Comparison of ENCODE assay signal across 1 cellular context in the genomic region with DNA sequence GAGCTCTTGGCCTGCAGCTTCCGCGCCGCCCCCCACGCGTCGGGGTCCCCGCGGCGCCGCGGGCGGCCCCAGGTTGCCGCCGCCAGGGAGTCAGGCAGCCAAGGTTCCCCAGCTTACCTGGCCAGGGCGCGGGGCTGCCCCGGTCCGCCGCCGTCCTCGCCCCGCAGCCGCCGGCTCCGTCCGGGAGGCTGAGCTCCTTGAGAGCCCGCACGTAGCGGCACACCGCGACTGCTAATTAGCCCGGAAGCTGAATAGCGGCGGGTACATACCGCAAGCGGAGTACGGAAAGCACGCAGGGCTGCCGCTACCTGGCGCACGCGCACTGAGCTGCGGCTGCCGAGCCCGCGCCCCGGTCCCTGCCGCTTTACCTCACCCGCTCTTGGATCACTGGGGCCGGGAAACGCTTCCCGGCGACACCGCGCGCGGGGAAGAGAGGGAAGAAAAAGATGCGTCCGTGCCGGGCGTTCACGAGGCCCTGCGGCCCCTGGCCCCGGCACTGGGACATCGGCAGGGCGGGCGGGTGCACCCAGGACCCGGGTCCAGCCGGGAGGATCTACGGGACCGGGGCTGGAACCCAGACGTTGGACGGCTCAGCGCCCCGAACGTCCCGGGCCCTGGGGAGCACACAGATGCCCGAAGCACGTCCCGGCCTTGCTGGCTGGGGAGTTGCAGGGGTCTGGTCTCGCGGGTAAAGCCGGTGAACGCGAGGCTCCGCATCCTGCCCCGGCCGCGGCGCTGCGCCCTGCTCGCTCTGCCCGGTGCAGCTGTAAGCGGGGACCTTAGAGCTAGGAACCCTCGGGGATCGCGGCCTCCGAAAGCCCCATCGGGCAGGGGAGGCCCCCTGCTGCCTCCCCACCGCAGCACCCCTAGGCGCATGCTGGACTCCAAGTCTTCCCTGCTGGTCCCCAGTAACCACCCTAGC.
TF ChIP-seq lines count a peak whose summit lies in the region.

A gene with protein sequence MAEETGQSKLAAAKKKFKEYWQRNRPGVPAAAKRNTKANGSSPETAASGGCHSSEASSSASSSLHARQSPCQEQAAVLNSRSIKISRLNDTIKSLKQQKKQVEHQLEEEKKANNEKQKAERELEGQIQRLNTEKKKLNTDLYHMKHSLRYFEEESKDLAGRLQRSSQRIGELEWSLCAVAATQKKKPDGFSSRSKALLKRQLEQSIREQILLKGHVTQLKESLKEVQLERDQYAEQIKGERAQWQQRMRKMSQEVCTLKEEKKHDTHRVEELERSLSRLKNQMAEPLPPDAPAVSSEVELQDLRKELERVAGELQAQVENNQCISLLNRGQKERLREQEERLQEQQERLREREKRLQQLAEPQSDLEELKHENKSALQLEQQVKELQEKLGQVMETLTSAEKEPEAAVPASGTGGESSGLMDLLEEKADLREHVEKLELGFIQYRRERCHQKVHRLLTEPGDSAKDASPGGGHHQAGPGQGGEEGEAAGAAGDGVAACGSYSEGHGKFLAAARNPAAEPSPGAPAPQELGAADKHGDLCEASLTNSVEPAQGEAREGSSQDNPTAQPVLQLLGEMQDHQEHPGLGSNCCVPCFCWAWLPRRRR (minus strand): TSS at position 253 of the 922 bp plus-strand sequence. CDS start 47,739 bp downstream, outside the sequence.

TF ChIP-seq in SK-N-SH, 30 proteins besides CTCF, POLR2A, EP300 and RAD21 (continued from another document):
- TF ChIP-seq, protein P1, sequence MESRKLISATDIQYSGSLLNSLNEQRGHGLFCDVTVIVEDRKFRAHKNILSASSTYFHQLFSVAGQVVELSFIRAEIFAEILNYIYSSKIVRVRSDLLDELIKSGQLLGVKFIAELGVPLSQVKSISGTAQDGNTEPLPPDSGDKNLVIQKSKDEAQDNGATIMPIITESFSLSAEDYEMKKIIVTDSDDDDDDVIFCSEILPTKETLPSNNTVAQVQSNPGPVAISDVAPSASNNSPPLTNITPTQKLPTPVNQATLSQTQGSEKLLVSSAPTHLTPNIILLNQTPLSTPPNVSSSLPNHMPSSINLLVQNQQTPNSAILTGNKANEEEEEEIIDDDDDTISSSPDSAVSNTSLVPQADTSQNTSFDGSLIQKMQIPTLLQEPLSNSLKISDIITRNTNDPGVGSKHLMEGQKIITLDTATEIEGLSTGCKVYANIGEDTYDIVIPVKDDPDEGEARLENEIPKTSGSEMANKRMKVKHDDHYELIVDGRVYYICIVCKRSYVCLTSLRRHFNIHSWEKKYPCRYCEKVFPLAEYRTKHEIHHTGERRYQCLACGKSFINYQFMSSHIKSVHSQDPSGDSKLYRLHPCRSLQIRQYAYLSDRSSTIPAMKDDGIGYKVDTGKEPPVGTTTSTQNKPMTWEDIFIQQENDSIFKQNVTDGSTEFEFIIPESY (IDR thresholded peaks at IDR 0.05; ENCODE audit: borderline replicate concordance, low read depth) = 0 out of 2 replicates have a peak, but pooled peaks have one; percentile 15
- 0 out of 2 replicates have a peak, but pooled peaks have one; percentile 16 for TF ChIP-seq POLR2AphosphoS5 (IDR thresholded peaks at IDR 0.05; ENCODE audit: low read depth, low read length)
- TF ChIP-seq, protein P2, sequence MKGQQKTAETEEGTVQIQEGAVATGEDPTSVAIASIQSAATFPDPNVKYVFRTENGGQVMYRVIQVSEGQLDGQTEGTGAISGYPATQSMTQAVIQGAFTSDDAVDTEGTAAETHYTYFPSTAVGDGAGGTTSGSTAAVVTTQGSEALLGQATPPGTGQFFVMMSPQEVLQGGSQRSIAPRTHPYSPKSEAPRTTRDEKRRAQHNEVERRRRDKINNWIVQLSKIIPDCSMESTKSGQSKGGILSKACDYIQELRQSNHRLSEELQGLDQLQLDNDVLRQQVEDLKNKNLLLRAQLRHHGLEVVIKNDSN (IDR thresholded peaks at IDR 0.05; ENCODE audit: borderline replicate concordance, low read depth) = no peak
